11 cellular contexts compared by ENCODE assay signal in the genomic region with DNA sequence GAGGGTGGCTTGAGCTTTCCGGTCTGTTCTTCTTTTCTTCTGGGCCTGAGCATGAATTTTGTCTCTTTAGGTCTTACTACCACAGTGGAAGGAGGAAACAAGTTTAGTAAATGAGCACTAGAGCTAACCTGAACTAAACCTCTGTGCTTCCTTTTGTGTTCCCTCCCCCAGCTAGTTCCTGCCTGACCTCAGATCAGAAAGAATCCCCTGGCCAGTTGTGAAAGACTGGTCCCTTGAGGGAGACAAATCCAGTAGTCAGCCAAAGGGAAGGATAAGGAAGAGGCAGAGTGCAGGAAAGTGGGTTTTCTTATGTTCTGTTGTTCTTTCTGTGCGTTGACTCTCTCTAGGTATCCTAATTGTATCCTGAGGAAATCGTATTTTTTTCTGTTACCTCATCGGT. TPM values are rescaled to one million over a fixed set of nuclear protein-coding genes. Genes with fewer than 3 reads are reported as not detected.
DNase-seq lines count a peak whose midpoint lies in the region; ATAC-seq, FAIRE-seq and TF ChIP-seq lines count a peak whose summit lies in the region.
"Had no signal": no experiment of that assay in that cellular context is flagged by ENCODE, and none has a peak within 500 bp of the region (broad histone marks: within the 10 kb centered on the region; RNA-seq: fewer than 3 reads in every experiment).

No MANE protein-coding gene starts in this region.

- H3K4me3 Mint-ChIP-seq in natural killer cell = no peak overlapping the region
- H3K4me3 Mint-ChIP-seq: naive thymus-derived CD8-positive, alpha-beta T cell had no signal

- H3K9me3 Mint-ChIP-seq in natural killer cell = no peaks in the 10 kb centered on the region
- H3K9me3 Mint-ChIP-seq: naive thymus-derived CD8-positive, alpha-beta T cell had no signal

- CTCF ChIA-PET in endothelial cell of umbilical vein (lab: Charles Lee) (interaction anchor here (1.1 to 2.8 kb wide), 3 partner anchors 35 to 85 kb away, joined by 3 to 8 read pairs (median 7); no protein-coding TSS in a partner anchor), GM10248 (lab: Yijun Ruan, JAX) (interaction anchor here (1.1 to 1.3 kb wide), 2 partner anchors 16 to 46 kb away, joined by 3 read pairs; no protein-coding TSS in a partner anchor)

- peaks cover 39% of the 10 kb centered on the region for H3K79me1 ChIP-seq in mesenchymal stem cell (replicated peaks; ENCODE audit: low read length, poor library complexity, severe bottlenecking)

- H3K4me1 ChIP-seq in endothelial cell of umbilical vein (ENCODE audit: control insufficient read depth, extremely low read depth, insufficient read depth, low read length) (peaks cover 16% of the 10 kb centered on the region), mesenchymal stem cell (ENCODE audit: control insufficient read depth, insufficient read depth, low read depth, low read length) (no peaks in the 10 kb centered on the region)

- no peak overlapping the region for H3K4me3 ChIP-seq in endothelial cell of umbilical vein (replicated peaks in 1 of 3; ENCODE audit: insufficient read depth in 1 of 3, low read depth in 1 of 3, low read length in 3 of 3)
- H3K4me3 ChIP-seq in mesenchymal stem cell (ENCODE audit: insufficient read depth in 1 of 2, low read depth in 1 of 2, low read length in 2 of 2) = peak overlapping the region in 1 of 2 experiments; percentile 9

- H3K23ac ChIP-seq in mesenchymal stem cell (ENCODE audit: low read length in 2 of 2) = no peak overlapping the region

- peaks cover 9% of the 10 kb centered on the region for H3K36me3 Mint-ChIP-seq in natural killer cell

- peak overlapping the region in 1 of 2 donors; percentile 50 for H3K27ac Mint-ChIP-seq in natural killer cell

- no peak overlapping the region for H3K4me2 ChIP-seq in endothelial cell of umbilical vein (ENCODE audit: insufficient read depth, low read length)
- H3K4me2 ChIP-seq in mesenchymal stem cell (ENCODE audit: low read length, poor library complexity, severe bottlenecking) = no peak overlapping the region

- H3K79me2 ChIP-seq in endothelial cell of umbilical vein (ENCODE audit: control insufficient read depth, insufficient read depth, low read length) = peaks cover 10% of the 10 kb centered on the region

- FAIRE-seq in endothelial cell of umbilical vein (lab: Jason Lieb, UNC) = peak; percentile 68

- TF ChIP-seq POLR2A in endothelial cell of umbilical vein (IDR thresholded peaks at IDR 0.05; ENCODE audit: low read depth, low read length) = no peak

- H3K9me3 ChIP-seq in endothelial cell of umbilical vein (replicated peaks; ENCODE audit: control insufficient read depth, insufficient read depth, low read length) = no peaks in the 10 kb centered on the region
- H3K9me3 ChIP-seq in mesenchymal stem cell (ENCODE audit: control insufficient read depth, low read length) = no peaks in the 10 kb centered on the region

- no peak overlapping the region for H3K14ac ChIP-seq in mesenchymal stem cell (ENCODE audit: low read length in 2 of 2)

- dilution Hi-C loops in endothelial cell of umbilical vein (cut with MboI; ENCODE audit: extremely low pct_ligation_motif_present, low sequenced_read_pairs) = no loop called here

- H4K8ac ChIP-seq in mesenchymal stem cell (ENCODE audit: low read length) = peak overlapping the region; percentile 19

- no peak overlapping the region for H2BK5ac ChIP-seq in mesenchymal stem cell (ENCODE audit: low read depth, low read length, poor library complexity, severe bottlenecking)

- no peak overlapping the region for H2AK5ac ChIP-seq in mesenchymal stem cell (ENCODE audit: low read length, severe bottlenecking)

- peaks cover 3% of the 10 kb centered on the region for H4K20me1 ChIP-seq in endothelial cell of umbilical vein (replicated peaks; ENCODE audit: control insufficient read depth, extremely low read depth, insufficient read depth, low read length)

- ATAC-seq in GM19351 (IDR thresholded peaks at IDR 0.05; ENCODE audit: unreplicated experiment) = no peak
- no peak for ATAC-seq in natural killer cell
- ATAC-seq: naive thymus-derived CD8-positive, alpha-beta T cell had no signal

- H2BK120ac ChIP-seq in mesenchymal stem cell (ENCODE audit: low read depth, low read length) = no peak overlapping the region

- peak overlapping the region in 1 of 2 experiments; percentile 84 for H3K18ac ChIP-seq in mesenchymal stem cell (ENCODE audit: low read depth in 1 of 2, low read length in 2 of 2)

- H3K27ac ChIP-seq in endothelial cell of umbilical vein (ENCODE audit: insufficient read depth, low read depth, low read length) = no peak overlapping the region
- H3K27ac ChIP-seq in mesenchymal stem cell (ENCODE audit: low read length, poor library complexity, severe bottlenecking) = no peak overlapping the region

- POLR2A ChIA-PET in endothelial cell of umbilical vein (lab: Charles Lee) = no interaction called here
- POLR2A ChIA-PET in GM10248 (lab: Yijun Ruan, JAX) = no interaction called here

- peak overlapping the region; percentile 66 for H4K91ac ChIP-seq in mesenchymal stem cell (ENCODE audit: low read length)

- TF ChIP-seq CTCF in endothelial cell of umbilical vein (IDR thresholded peaks at IDR 0.05; ENCODE audit: extremely low read depth in 1 of 2, insufficient read depth in 1 of 2, low read depth in 1 of 2, low read length in 2 of 2) (no peak), GM10248 (IDR thresholded peaks at IDR 0.05; ENCODE audit: control extremely low read depth, extremely low read depth, low read depth, missing control alignments) (no peak), natural killer cell (IDR thresholded peaks at IDR 0.05) (no peak)

- H3K9ac ChIP-seq in endothelial cell of umbilical vein (replicated peaks; ENCODE audit: extremely low read depth, insufficient read depth, low read length) (no peak overlapping the region), mesenchymal stem cell (ENCODE audit: low read length) (peak overlapping the region; percentile 23)

- no peak overlapping the region for H2BK15ac ChIP-seq in mesenchymal stem cell (ENCODE audit: low read depth, poor library complexity, severe bottlenecking)

- DNase-seq in AG08395 (ENCODE audit: low spot score) = peak; percentile 71
- peak; percentile 87 for DNase-seq in MV-4-11 (lab: John Stamatoyannopoulos, UW)
- DNase-seq in endothelial cell of umbilical vein (ENCODE audit: low read depth, low spot score) = peak; percentile 12
- DNase-seq in mesenchymal stem cell = peak; percentile 77
- no peak for DNase-seq in activated gamma-delta T cell (lab: John Stamatoyannopoulos, UW)
- DNase-seq in GM10248 (ENCODE audit: extremely low spot score) = no peak
- DNase-seq in natural killer cell = no peak
- DNase-seq: naive thymus-derived CD8-positive, alpha-beta T cell; NCI-H1930; T-helper 9 cell had no signal

- H3K27me3 ChIP-seq in endothelial cell of umbilical vein (ENCODE audit: control insufficient read depth in 2 of 2, insufficient read depth in 2 of 2, low read length in 2 of 2) (no peaks in the 10 kb centered on the region), mesenchymal stem cell (ENCODE audit: control insufficient read depth in 1 of 2, insufficient read depth in 1 of 2, low read length in 2 of 2) (no peaks in the 10 kb centered on the region)

- WGBS in mesenchymal stem cell = 77% methylated on average over 4 of the region's 4 CpGs

- H3K9me1 ChIP-seq in endothelial cell of umbilical vein (replicated peaks; ENCODE audit: control insufficient read depth, extremely low read depth, insufficient read depth, low read length) = no peaks in the 10 kb centered on the region

- no peak overlapping the region for H2AFZ ChIP-seq in endothelial cell of umbilical vein (ENCODE audit: low read depth, low read length)
- H2AFZ ChIP-seq in mesenchymal stem cell (ENCODE audit: low read depth, low read length) = no peak overlapping the region

- peaks cover 35 to 48% of the 10 kb centered on the region in 2 donors for H3K4me1 Mint-ChIP-seq in natural killer cell

- H3K4ac ChIP-seq in mesenchymal stem cell (ENCODE audit: low read depth in 1 of 2, low read length in 2 of 2) = no peak overlapping the region

- intact Hi-C loops in endothelial cell of umbilical vein (cut with micrococcal nuclease) = no loop called here
- intact Hi-C loops in natural killer cell (cut with micrococcal nuclease) = no loop called here

- H3K27me3 Mint-ChIP-seq in natural killer cell (ENCODE audit: low read depth in 2 of 2) = no peaks in the 10 kb centered on the region
- H3K27me3 Mint-ChIP-seq: naive thymus-derived CD8-positive, alpha-beta T cell had no signal

- BruUV-seq in endothelial cell of umbilical vein (replicated peaks; lab: Mats Ljungman, UMichigan) = no TSS peak

- H3K36me3 ChIP-seq in endothelial cell of umbilical vein (ENCODE audit: control insufficient read depth in 2 of 2, extremely low read depth in 1 of 2, insufficient read depth in 2 of 2, low read length in 2 of 2) = peaks cover 11 to 17% of the 10 kb centered on the region in 2 experiments
- peaks cover 19 to 53% of the 10 kb centered on the region in 2 experiments for H3K36me3 ChIP-seq in mesenchymal stem cell (ENCODE audit: control insufficient read depth in 1 of 2, insufficient read depth in 2 of 2, low read depth in 1 of 2, low read length in 2 of 2)

- H2BK12ac ChIP-seq in mesenchymal stem cell (ENCODE audit: low read length in 2 of 2) = no peak overlapping the region

RNA-seq across cellular contexts. Expression of a gene that starts 17.5 kb away (rescaled TPM):
- total RNA-seq in endothelial cell of umbilical vein (63.3 and 71.3 TPM in 2 replicates), natural killer cell (10 to 100 TPM; 36.0 to 47.3 (median 46.9) TPM)
- 25.5 and 29.8 TPM in 2 replicates for polyA plus RNA-seq in endothelial cell of umbilical vein
- polyA plus RNA-seq in endothelial cell of umbilical vein (2011; cell fraction: cytosol; rRNA removed) = 34.1 and 37.5 TPM in 2 replicates
- 43.8 and 45.6 TPM in 2 replicates for polyA plus RNA-seq in endothelial cell of umbilical vein (2011; cell fraction: nucleus; rRNA removed)
- polyA plus RNA-seq in endothelial cell of umbilical vein (2012) = 57.6 and 65.7 TPM in 2 replicates
- polyA minus RNA-seq in endothelial cell of umbilical vein = 31.6 and 43.5 TPM in 2 replicates
- polyA minus RNA-seq in endothelial cell of umbilical vein (2011; cell fraction: cytosol; rRNA and poly(A)+ RNA removed) = 45.9 TPM
- 37.6 and 40.1 TPM in 2 replicates for polyA minus RNA-seq in endothelial cell of umbilical vein (2011; cell fraction: nucleus; rRNA and poly(A)+ RNA removed)
- 54.7 TPM for polyA plus RNA-seq in mesenchymal stem cell (2013, experiment 1 of 2)
- polyA plus RNA-seq in mesenchymal stem cell (2013, experiment 2 of 2) = 55.2 TPM

RNA-seq across cellular contexts. Expression of a gene that starts 17.9 kb away (rescaled TPM):
- total RNA-seq in endothelial cell of umbilical vein (35.1 and 41.6 TPM in 2 replicates), natural killer cell (10 to 100 TPM; 37.6 to 42.4 (median 39.1) TPM)
- polyA plus RNA-seq in endothelial cell of umbilical vein = 41.2 and 45.3 TPM in 2 replicates
- 33.9 and 39.1 TPM in 2 replicates for polyA plus RNA-seq in endothelial cell of umbilical vein (2011; cell fraction: cytosol; rRNA removed)
- 35.0 and 41.0 TPM in 2 replicates for polyA plus RNA-seq in endothelial cell of umbilical vein (2011; cell fraction: nucleus; rRNA removed)
- 32.2 and 37.3 TPM in 2 replicates for polyA plus RNA-seq in endothelial cell of umbilical vein (2012)
- 17.8 and 20.1 TPM in 2 replicates for polyA minus RNA-seq in endothelial cell of umbilical vein
- 1.5 TPM for polyA minus RNA-seq in endothelial cell of umbilical vein (2011; cell fraction: cytosol; rRNA and poly(A)+ RNA removed)
- polyA minus RNA-seq in endothelial cell of umbilical vein (2011; cell fraction: nucleus; rRNA and poly(A)+ RNA removed) = 16.5 and 20.6 TPM in 2 replicates
- 91.2 TPM for polyA plus RNA-seq in mesenchymal stem cell (2013, experiment 1 of 2)
- polyA plus RNA-seq in mesenchymal stem cell (2013, experiment 2 of 2) = 90.8 TPM

Comparison
In these comparisons a context has a peak if more than half of its experiments do, and no peak if none do; other contexts are left out.
1. DNase-seq: peak in AG08395 (single experiment), MV-4-11 (single experiment), endothelial cell of umbilical vein (single experiment) and mesenchymal stem cell (single experiment); none in activated gamma-delta T cell (single experiment), GM10248 (single experiment) and natural killer cell (single experiment).